Comparison of ENCODE assay signal across 13 cellular contexts in the genomic region with DNA sequence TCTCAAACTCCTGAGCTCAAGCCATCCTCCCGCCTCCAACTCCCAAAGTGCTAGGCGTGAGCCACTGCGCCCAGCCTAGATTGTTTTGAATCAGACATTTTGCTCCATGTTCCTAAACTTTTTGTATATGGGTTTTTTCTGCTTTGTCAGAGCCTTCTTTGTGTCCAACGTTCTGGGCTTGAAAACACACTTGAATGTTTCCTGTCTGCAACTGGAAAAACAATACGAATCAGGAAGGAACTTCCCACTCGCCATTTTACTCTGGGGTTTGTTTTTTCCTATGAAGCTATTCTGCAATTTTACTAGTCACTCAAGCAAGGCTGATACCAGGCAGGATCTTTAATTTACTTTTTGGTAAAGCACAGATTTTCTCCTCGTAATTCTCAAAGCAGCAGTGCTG. TPM values are rescaled to one million over a fixed set of nuclear protein-coding genes. Genes with fewer than 3 reads are reported as not detected.
DNase-seq lines count a peak whose midpoint lies in the region; ATAC-seq and TF ChIP-seq lines count a peak whose summit lies in the region.
"Had no signal": no experiment of that assay in that cellular context is flagged by ENCODE, and none has a peak within 500 bp of the region (broad histone marks: within the 10 kb centered on the region; RNA-seq: fewer than 3 reads in every experiment).

No MANE protein-coding gene starts in this region.

- CTCF ChIA-PET in T-cell (lab: Charles Lee), result interaction anchor here in 1 of 2 donors (0.6 kb wide), 1 partner anchor 64 kb away, joined by 4 read pairs; no protein-coding TSS in a partner anchor

- H3K36me3 ChIP-seq in esophagus squamous epithelium (peaks cover 0 to under 1% (median 0%) of the 10 kb centered on the region in 3 donors), psoas muscle (ENCODE audit: insufficient read depth in 1 of 2, low read depth in 1 of 2) (no peaks in the 10 kb centered on the region)

- no peak overlapping the region for H3K4me3 ChIP-seq in esophagus squamous epithelium
- H3K4me3 ChIP-seq in psoas muscle, result no peak overlapping the region

- H3K27me3 Mint-ChIP-seq in CD14-positive monocyte (ENCODE audit: low read depth in 3 of 3) (no peaks in the 10 kb centered on the region), T-cell (no peaks in the 10 kb centered on the region)
- H3K27me3 Mint-ChIP-seq: CD4-positive, alpha-beta memory T cell had no signal

- H3K4me3 Mint-ChIP-seq in CD14-positive monocyte, result no peak overlapping the region
- no peak overlapping the region for H3K4me3 Mint-ChIP-seq in T-cell
- H3K4me3 Mint-ChIP-seq: CD4-positive, alpha-beta memory T cell had no signal

- peaks cover under 1 to 2% of the 10 kb centered on the region in 2 donors for H3K36me3 Mint-ChIP-seq in CD14-positive monocyte
- H3K36me3 Mint-ChIP-seq in T-cell, result peaks cover 9% of the 10 kb centered on the region

- H3K27ac ChIP-seq in esophagus squamous epithelium (peak overlapping the region; percentile 37 to 80 (median 80)), psoas muscle (peak overlapping the region; percentile 87)
- H3K27ac ChIP-seq: epithelial cell of prostate had no signal

- in situ Hi-C loops in GM13976 (cut with MboI; ENCODE audit: low sequenced_read_pairs, unreplicated experiment), result no loop called here

- peaks cover 74% of the 10 kb centered on the region for H3K4me1 Mint-ChIP-seq in CD14-positive monocyte
- H3K4me1 Mint-ChIP-seq in T-cell, result peaks cover 64 to 69% (median 67%) of the 10 kb centered on the region in 3 donors

- H3K27ac Mint-ChIP-seq in CD14-positive monocyte (peak overlapping the region; percentile 1 to 76 (median 72)), T-cell (peak overlapping the region; percentile 9 to 35)

- WGBS in esophagus squamous epithelium, 2 donors, result 61 to 71% methylated on average over 7 of the region's 7 CpGs
- WGBS in psoas muscle, 3 donors, result 60 to 62% (median 62%) methylated on average over 7 of the region's 7 CpGs

- H3K27me3 ChIP-seq in esophagus squamous epithelium (no peaks in the 10 kb centered on the region), psoas muscle (ENCODE audit: insufficient read depth in 3 of 3, low read length in 2 of 3) (no peaks in the 10 kb centered on the region)

- no peaks in the 10 kb centered on the region for H3K9me3 Mint-ChIP-seq in CD14-positive monocyte
- H3K9me3 Mint-ChIP-seq in T-cell, result no peaks in the 10 kb centered on the region

- intact Hi-C loops in CD14-positive monocyte (cut with micrococcal nuclease) (no loop called here), esophagus squamous epithelium (cut with DNase I) (no loop called here), psoas muscle (cut with DNase I) (loop anchor here in 1 of 2 donors (5.0 to 10.0 kb wide), 2 partner anchors 69 to 121 kb away; no protein-coding TSS in a partner anchor)

- POLR2A ChIA-PET in T-cell (lab: Charles Lee), result no interaction called here

- H3K9me3 ChIP-seq in esophagus squamous epithelium (no peaks in the 10 kb centered on the region), psoas muscle (no peaks in the 10 kb centered on the region)

- no peak for ATAC-seq in T-cell (replicated peaks in 1 of 4)
- ATAC-seq in psoas muscle, result no peak
- no peak for ATAC-seq in HG03469 (IDR thresholded peaks at IDR 0.05; ENCODE audit: unreplicated experiment)

- TF ChIP-seq POLR2A in esophagus squamous epithelium (IDR thresholded peaks at IDR 0.05), result no peak

- TF ChIP-seq CTCF in CD14-positive monocyte (IDR thresholded peaks at IDR 0.05) (no peak), esophagus squamous epithelium (IDR thresholded peaks at IDR 0.05) (no peak), psoas muscle (IDR thresholded peaks at IDR 0.05) (no peak), GM13976 (IDR thresholded peaks at IDR 0.05; ENCODE audit: borderline replicate concordance, control extremely low read depth, extremely low read depth, insufficient read depth, missing control alignments) (no peak)

- DNase-seq in CD14-positive monocyte (ENCODE audit: low spot score) (no peak), T-cell (no peak), esophagus squamous epithelium (lab: John Stamatoyannopoulos, UW) (no peak), psoas muscle (no peak), GM13976 (ENCODE audit: low spot score) (no peak), NCI-H345 treated with DMSO at 0.1 percent for 48 hours (lab: John Stamatoyannopoulos, UW; ENCODE audit: unreplicated experiment) (no peak)
- DNase-seq in activated naive CD4-positive, alpha-beta T cell treated with Interleukin-2 at 50 U/mL for 16 hours, result no peak
- DNase-seq: CD4-positive, alpha-beta memory T cell; NCI-H1092 treated with DMSO at 0.1 percent for 48 hours; nucleus accumbens; SK-N-SH had no signal

- H3K4me1 ChIP-seq in esophagus squamous epithelium (peaks cover 19 to 97% (median 43%) of the 10 kb centered on the region in 3 donors), psoas muscle (peaks cover 91% of the 10 kb centered on the region)

RNA-seq across cellular contexts. Expression of gene ARHGAP17, which starts 31.6 kb away (rescaled TPM):
- 10 to 100 TPM; 26.5 to 38.4 TPM for polyA plus RNA-seq in CD14-positive monocyte
- 10 to 100 TPM; 61.5 to 78.1 (median 72.5) TPM for total RNA-seq in T-cell
- total RNA-seq in esophagus squamous epithelium, result 10 to 100 TPM; 36.2 to 48.1 (median 43.2) TPM
- total RNA-seq in psoas muscle, result 10 to 100 TPM; 38.6 to 83.0 (median 57.7) TPM
- polyA plus RNA-seq in psoas muscle, result 10 to 100 TPM; 15.9 to 31.7 (median 23.3) TPM
